8 cellular contexts compared by ENCODE assay signal in the genomic region with DNA sequence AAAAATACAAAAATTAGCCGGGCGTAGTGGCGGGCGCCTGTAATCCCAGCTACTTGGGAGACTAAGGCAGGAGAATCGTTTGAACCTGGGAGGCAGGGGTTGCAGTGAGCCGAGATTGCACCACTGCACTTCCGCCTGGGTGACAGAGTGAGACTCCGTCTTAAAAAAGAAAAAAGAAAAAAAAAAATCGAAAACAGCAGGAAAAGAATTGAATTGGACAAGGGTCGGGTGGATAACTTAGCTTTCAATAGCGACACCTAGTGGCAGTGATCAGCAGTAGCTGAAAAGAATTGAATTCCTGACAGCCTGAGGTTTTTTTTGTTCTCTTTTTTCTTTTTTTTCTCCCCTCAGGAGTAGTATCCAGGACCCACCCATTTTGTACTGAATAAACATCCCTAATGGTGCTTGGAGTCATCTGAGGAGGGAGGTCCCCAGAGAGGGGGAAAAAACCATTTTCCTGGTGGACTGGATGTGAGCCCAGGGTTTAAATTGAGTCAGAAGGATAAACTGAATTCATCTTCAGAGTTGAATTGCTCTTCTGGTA. TPM values are rescaled to one million over a fixed set of nuclear protein-coding genes. Genes with fewer than 3 reads are reported as not detected.
A peak's percentile ranks its signal among the peaks of the same experiment; 100 is the strongest.
DNase-seq lines count a peak whose midpoint lies in the region; ATAC-seq and TF ChIP-seq lines count a peak whose summit lies in the region.

No MANE protein-coding gene starts in this region.

- peak; percentile 79 for TF ChIP-seq CTCF in HL-60 (IDR thresholded peaks at IDR 0.05; ENCODE audit: insufficient read depth, low read length)
- TF ChIP-seq CTCF in esophagus squamous epithelium (IDR thresholded peaks at IDR 0.05), result peak; percentile 74 to 85 (median 83)
- peak; percentile 75 to 85 for TF ChIP-seq CTCF in tibial artery (IDR thresholded peaks at IDR 0.05)

- H3K4me3 Mint-ChIP-seq in activated CD4-positive, alpha-beta memory T cell treated with anti-CD3 and anti-CD28 coated beads, Interleukin-2, amount 10 ng/mL, durations not matched to agents 7 days and 5 days, result no peak overlapping the region
- no peak overlapping the region for H3K4me3 Mint-ChIP-seq in naive thymus-derived CD4-positive, alpha-beta T cell

- CTCF ChIA-PET in activated CD4-positive, alpha-beta memory T cell treated with anti-CD3 and anti-CD28 coated beads, Interleukin-2, amount 10 ng/mL, durations not matched to agents 7 days and 5 days (lab: Charles Lee), result interaction anchor here (0.5 to 4.1 kb wide), 30 partner anchors 9 to 478 kb away, joined by 3 to 52 read pairs (median 4); no protein-coding TSS in a partner anchor
- CTCF ChIA-PET in naive thymus-derived CD4-positive, alpha-beta T cell (lab: Charles Lee), result interaction anchor here (0.6 to 4.2 kb wide), 24 partner anchors 9 to 1721 kb away, joined by 3 to 56 read pairs (median 4); no protein-coding TSS in a partner anchor

- H3K4me1 Mint-ChIP-seq in activated CD4-positive, alpha-beta memory T cell treated with anti-CD3 and anti-CD28 coated beads, Interleukin-2, amount 10 ng/mL, durations not matched to agents 7 days and 5 days, result peaks cover 16% of the 10 kb centered on the region
- peaks cover 0 to 17% (median 0%) of the 10 kb centered on the region in 7 donors for H3K4me1 Mint-ChIP-seq in naive thymus-derived CD4-positive, alpha-beta T cell

- H3K4me3 ChIP-seq in HL-60 (replicated peaks; ENCODE audit: insufficient read depth, low read length) (no peak overlapping the region), esophagus squamous epithelium (peak overlapping the region in 3 of 4 donors; percentile 34 to 55 (median 39)), tibial artery (peak overlapping the region in 1 of 2 donors; percentile 25)
- no peak overlapping the region for H3K4me3 ChIP-seq in naive thymus-derived CD4-positive, alpha-beta T cell (ENCODE audit: low read length)

- H3K4me1 ChIP-seq in esophagus squamous epithelium, result peaks cover 0 to 12% (median 3%) of the 10 kb centered on the region in 3 donors
- H3K4me1 ChIP-seq in naive thymus-derived CD4-positive, alpha-beta T cell (ENCODE audit: control insufficient read depth in 2 of 2, insufficient read depth in 2 of 2, low read length in 2 of 2), result no peaks in the 10 kb centered on the region
- H3K4me1 ChIP-seq in tibial artery, result peaks cover 0 to 5% (median 2%) of the 10 kb centered on the region in 4 donors

- TF ChIP-seq POLR2A in esophagus squamous epithelium (IDR thresholded peaks at IDR 0.05), result no peak

- H3K36me3 ChIP-seq in esophagus squamous epithelium (no peaks in the 10 kb centered on the region), tibial artery (no peaks in the 10 kb centered on the region)
- H3K36me3 ChIP-seq in naive thymus-derived CD4-positive, alpha-beta T cell (ENCODE audit: control insufficient read depth in 2 of 3, insufficient read depth in 3 of 3, low read length in 3 of 3), result no peaks in the 10 kb centered on the region

- H3K9me3 ChIP-seq in esophagus squamous epithelium (no peaks in the 10 kb centered on the region), tibial artery (no peaks in the 10 kb centered on the region)
- H3K9me3 ChIP-seq in naive thymus-derived CD4-positive, alpha-beta T cell (ENCODE audit: control insufficient read depth in 2 of 3, low read length in 3 of 3), result no peaks in the 10 kb centered on the region

- no peaks in the 10 kb centered on the region for H3K27me3 Mint-ChIP-seq in activated CD4-positive, alpha-beta memory T cell treated with anti-CD3 and anti-CD28 coated beads, Interleukin-2, amount 10 ng/mL, durations not matched to agents 7 days and 5 days
- no peaks in the 10 kb centered on the region for H3K27me3 Mint-ChIP-seq in naive thymus-derived CD4-positive, alpha-beta T cell

- H3K9me3 Mint-ChIP-seq in activated CD4-positive, alpha-beta memory T cell treated with anti-CD3 and anti-CD28 coated beads, Interleukin-2, amount 10 ng/mL, durations not matched to agents 7 days and 5 days, result no peaks in the 10 kb centered on the region
- H3K9me3 Mint-ChIP-seq in naive thymus-derived CD4-positive, alpha-beta T cell, result no peaks in the 10 kb centered on the region

- H3K27me3 ChIP-seq in HL-60 (ENCODE audit: insufficient read depth, poor library complexity, severe bottlenecking), result no peaks in the 10 kb centered on the region
- H3K27me3 ChIP-seq in esophagus squamous epithelium, result no peaks in the 10 kb centered on the region
- no peaks in the 10 kb centered on the region for H3K27me3 ChIP-seq in naive thymus-derived CD4-positive, alpha-beta T cell (ENCODE audit: control insufficient read depth in 2 of 2, insufficient read depth in 2 of 2, low read length in 2 of 2)
- no peaks in the 10 kb centered on the region for H3K27me3 ChIP-seq in tibial artery

- WGBS in esophagus squamous epithelium, 2 donors, result 0 to 11% methylated on average over 6 to 11 of the region's 11 CpGs

- POLR2A ChIA-PET in activated CD4-positive, alpha-beta memory T cell treated with anti-CD3 and anti-CD28 coated beads, Interleukin-2, amount 10 ng/mL, durations not matched to agents 7 days and 5 days (lab: Charles Lee), result interaction anchor here (0.6 to 1.2 kb wide), 5 partner anchors 9 to 249 kb away, joined by 3 to 7 read pairs (median 4); no protein-coding TSS in a partner anchor
- POLR2A ChIA-PET in naive thymus-derived CD4-positive, alpha-beta T cell (lab: Charles Lee), result interaction anchor here (0.6 to 1.2 kb wide), 3 partner anchors 13 to 250 kb away, joined by 3 to 10 read pairs (median 7); no protein-coding TSS in a partner anchor

- no peaks in the 10 kb centered on the region for H3K36me3 Mint-ChIP-seq in activated CD4-positive, alpha-beta memory T cell treated with anti-CD3 and anti-CD28 coated beads, Interleukin-2, amount 10 ng/mL, durations not matched to agents 7 days and 5 days (ENCODE audit: low read depth)
- H3K36me3 Mint-ChIP-seq in naive thymus-derived CD4-positive, alpha-beta T cell, result no peaks in the 10 kb centered on the region

- peak; percentile 74 for ATAC-seq in naive thymus-derived CD4-positive, alpha-beta T cell
- ATAC-seq in HG02623 (IDR thresholded peaks at IDR 0.05; ENCODE audit: unreplicated experiment), result no peak

- H3K27ac ChIP-seq in HL-60 (replicated peaks) (no peak overlapping the region), esophagus squamous epithelium (no peak overlapping the region), tibial artery (no peak overlapping the region)
- H3K27ac ChIP-seq in naive thymus-derived CD4-positive, alpha-beta T cell (ENCODE audit: low read depth, low read length), result no peak overlapping the region

- DNase-seq in D341Med (ENCODE audit: low spot score) (peak; percentile 74), HL-60 (ENCODE audit: low read depth in 1 of 2, low spot score in 1 of 2) (peak; percentile 33 to 60), NCI-H748 treated with DMSO at 0.1 percent for 48 hours (lab: John Stamatoyannopoulos, UW) (peak; percentile 65), esophagus squamous epithelium (lab: John Stamatoyannopoulos, UW) (no peak), tibial artery (peak; percentile 46 to 62)
- DNase-seq in activated CD4-positive, alpha-beta memory T cell treated with anti-CD3 and anti-CD28 coated beads, Interleukin-2, amount 10 ng/mL, durations not matched to agents 7 days and 5 days, result peak; percentile 47
- DNase-seq in naive thymus-derived CD4-positive, alpha-beta T cell, result peak in 8 of 9 donors; percentile 27 to 63 (median 54)

- H3K27ac Mint-ChIP-seq in activated CD4-positive, alpha-beta memory T cell treated with anti-CD3 and anti-CD28 coated beads, Interleukin-2, amount 10 ng/mL, durations not matched to agents 7 days and 5 days, result no peak overlapping the region
- H3K27ac Mint-ChIP-seq in naive thymus-derived CD4-positive, alpha-beta T cell, result no peak overlapping the region

- intact Hi-C loops in esophagus squamous epithelium (cut with DNase I) (loop anchor here (2.0 kb wide), 1 partner anchor 251 kb away; no protein-coding TSS in a partner anchor), tibial artery (cut with DNase I; ENCODE audit: low total_unique reads) (loop anchor here (2.0 kb wide), 1 partner anchor 249 kb away; no protein-coding TSS in a partner anchor)
- intact Hi-C loops in naive thymus-derived CD4-positive, alpha-beta T cell (cut with micrococcal nuclease), result loop anchor here (1.0 to 5.0 kb wide), 9 partner anchors 23 to 258 kb away; a partner anchor contains a TSS

RNA-seq across cellular contexts. Expression of a gene that starts 55.1 kb away (rescaled TPM):
- total RNA-seq in activated CD4-positive, alpha-beta memory T cell treated with anti-CD3 and anti-CD28 coated beads, Interleukin-2, amount 10 ng/mL, durations not matched to agents 7 days and 5 days, result 100 to 1,000 TPM; 108 to 111 TPM
- 100 to 1,000 TPM in 1 of 4 donors, 10 to 100 TPM in 3; 48.1 to 117 (median 72.8) TPM for total RNA-seq in esophagus squamous epithelium
- 100 to 1,000 TPM in 3 of 5 experiments, 10 to 100 TPM in 2; 40.4 to 130 (median 114) TPM for total RNA-seq in naive thymus-derived CD4-positive, alpha-beta T cell
- 100 to 1,000 TPM in 1 of 2 donors, 10 to 100 TPM in 1; 68.1 to 115 TPM for polyA plus RNA-seq in naive thymus-derived CD4-positive, alpha-beta T cell

Comparison
In these comparisons a context has a peak if more than half of its experiments do, and no peak if none do; other contexts are left out.
1. H3K4me3 ChIP-seq: peak in esophagus squamous epithelium (3 of 4); none in HL-60 (single experiment) and naive thymus-derived CD4-positive, alpha-beta T cell (single experiment).
2. Peak in every context shown above with its lines, with median percentiles within 50 percentile points of each other: CTCF ChIP-seq.